Comparison of ENCODE assay signal across 7 cellular contexts in genomic region chr1:246136477-246136876, GRCh38.
"Had no signal": no experiment of that assay in that cellular context is flagged by ENCODE, and none has a peak within 500 bp of the region (broad histone marks: within the 10 kb centered on the region; RNA-seq: fewer than 3 reads in every experiment).

No MANE protein-coding gene starts in this region.

- FAIRE-seq: G401.6, GM12891, GM12892, GM18507, GM19239 had no signal

- DNase-seq: GDM1, GF-D8 had no signal
